In genomic region chr16:29775742-29776408, GRCh38 we compare ENCODE assay signal across 13 cellular contexts. TPM values are rescaled to one million over a fixed set of nuclear protein-coding genes. Genes with fewer than 3 reads are reported as not detected.
DNase-seq lines count a peak whose midpoint lies in the region; ATAC-seq and TF ChIP-seq lines count a peak whose summit lies in the region.
"Had no signal": no experiment of that assay in that cellular context is flagged by ENCODE, and none has a peak within 500 bp of the region (broad histone marks: within the 10 kb centered on the region; RNA-seq: fewer than 3 reads in every experiment).

No MANE protein-coding gene starts in this region.

- H3K9me3 Mint-ChIP-seq in progenitor cell of endocrine pancreas (ENCODE audit: low read depth), result no peaks in the 10 kb centered on the region
- H3K9me3 Mint-ChIP-seq: activated T-cell treated with anti-CD3 and anti-CD28 coated beads, Interleukin-2, amount 50 U/mL, for 4 hours had no signal

- H3K9me3 ChIP-seq in fibroblast of lung (ENCODE audit: control insufficient read depth, insufficient read depth, low read depth, low read length), result no peaks in the 10 kb centered on the region
- H3K9me3 ChIP-seq: SJSA1 had no signal

- H3K27ac ChIP-seq in fibroblast of lung (ENCODE audit: insufficient read depth, low read length), result no peak overlapping the region
- H3K27ac ChIP-seq in coronary artery, result no peak overlapping the region
- H3K27ac ChIP-seq: SJSA1 had no signal

- H3K79me2 ChIP-seq in fibroblast of lung (ENCODE audit: control insufficient read depth, insufficient read depth, low read length), result no peaks in the 10 kb centered on the region

- no peak overlapping the region for H2AFZ ChIP-seq in fibroblast of lung (ENCODE audit: low read length)

- no peak for TF ChIP-seq CTCF in fibroblast of lung (conservative IDR thresholded peaks at IDR 0.05 in 1 of 2, IDR thresholded peaks at IDR 0.05 in 1 of 2; ENCODE audit: low read depth in 1 of 2, low read length in 2 of 2)
- no peak for TF ChIP-seq CTCF in progenitor cell of endocrine pancreas (IDR thresholded peaks at IDR 0.05; ENCODE audit: unreplicated experiment)
- no peak for TF ChIP-seq CTCF in coronary artery (IDR thresholded peaks at IDR 0.05)

- H3K4me3 Mint-ChIP-seq in progenitor cell of endocrine pancreas (ENCODE audit: low read depth), result no peak overlapping the region
- H3K4me3 Mint-ChIP-seq: activated T-cell treated with anti-CD3 and anti-CD28 coated beads, Interleukin-2, amount 50 U/mL, for 4 hours had no signal

- H3K4me2 ChIP-seq in fibroblast of lung (ENCODE audit: extremely low read depth, insufficient read depth, low read length), result no peak overlapping the region

- peak overlapping the region; percentile 71 for H3K27ac Mint-ChIP-seq in progenitor cell of endocrine pancreas

- H3K4me1 Mint-ChIP-seq in progenitor cell of endocrine pancreas (ENCODE audit: low read depth), result peaks cover 12% of the 10 kb centered on the region

- peak; percentile 21 to 59 for DNase-seq in NCI-H524 (lab: John Stamatoyannopoulos, UW)
- DNase-seq in NCI-H524 treated with DMSO at 0.1 percent for 48 hours (lab: John Stamatoyannopoulos, UW), result no peak
- peak; percentile 50 for DNase-seq in NCI-H446 treated with DMSO at 0.1 percent for 48 hours (lab: John Stamatoyannopoulos, UW)
- peak; percentile 48 to 62 for DNase-seq in fibroblast of lung (ENCODE audit: low read depth in 2 of 2)
- no peak for DNase-seq in progenitor cell of endocrine pancreas (ENCODE audit: low spot score, unreplicated experiment)
- DNase-seq in RPMI8226, result no peak
- DNase-seq in coronary artery (ENCODE audit: low spot score), result no peak
- DNase-seq: activated CD4-positive, CD25-positive, alpha-beta regulatory T cell treated with anti-CD3 and anti-CD28 coated beads, Interleukin-2, amount 50 U/mL, for 72 hours; activated T-cell treated with anti-CD3 and anti-CD28 coated beads, Interleukin-2, amount 50 U/mL, for 4 hours; NCI-H1092; trophoblast cell had no signal

- H3K27me3 Mint-ChIP-seq in progenitor cell of endocrine pancreas, result peaks cover 2% of the 10 kb centered on the region

- H3K9ac ChIP-seq in fibroblast of lung (ENCODE audit: insufficient read depth, low read length), result no peak overlapping the region

- no peaks in the 10 kb centered on the region for H3K36me3 Mint-ChIP-seq in progenitor cell of endocrine pancreas (ENCODE audit: insufficient read depth)

- no peaks in the 10 kb centered on the region for H3K36me3 ChIP-seq in fibroblast of lung (ENCODE audit: control insufficient read depth, insufficient read depth, low read length)
- H3K36me3 ChIP-seq: SJSA1 had no signal

- H3K4me3 ChIP-seq in fibroblast of lung (replicated peaks in 1 of 4; ENCODE audit: control extremely low read depth in 1 of 4, insufficient read depth in 1 of 4, low read depth in 3 of 4, low read length in 4 of 4) (no peak overlapping the region), coronary artery (no peak overlapping the region)
- H3K4me3 ChIP-seq: SJSA1 had no signal

- H3K4me1 ChIP-seq in fibroblast of lung (ENCODE audit: control insufficient read depth, extremely low read depth, insufficient read depth, low read length), result no peaks in the 10 kb centered on the region

- no peak for ATAC-seq in HG03108 (IDR thresholded peaks at IDR 0.05; ENCODE audit: unreplicated experiment)
- ATAC-seq: activated T-cell treated with anti-CD3 and anti-CD28 coated beads, Interleukin-2, amount 50 U/mL, for 4 hours had no signal

- H4K20me1 ChIP-seq in fibroblast of lung (ENCODE audit: control insufficient read depth, extremely low read depth, insufficient read depth, low read length), result no peaks in the 10 kb centered on the region

- H3K27me3 ChIP-seq in fibroblast of lung (ENCODE audit: control insufficient read depth, insufficient read depth, low read length), result peaks cover 17% of the 10 kb centered on the region
- H3K27me3 ChIP-seq: SJSA1 had no signal

RNA-seq across cellular contexts. Expression of gene ZG16, which starts 2.2 kb away (rescaled TPM):
- not detected in 2 replicates for total RNA-seq in fibroblast of lung
- polyA plus RNA-seq in fibroblast of lung, result not detected in 2 replicates
- polyA plus RNA-seq in fibroblast of lung (2012), result not detected in 2 replicates
- polyA minus RNA-seq in fibroblast of lung (ENCODE audit: low replicate concordance), result not detected in 2 replicates
- total RNA-seq in progenitor cell of endocrine pancreas, result not detected in 2 replicates
- total RNA-seq: SJSA1 had no signal

RNA-seq across cellular contexts. Expression of gene KIF22, which starts 14.7 kb away (rescaled TPM):
- total RNA-seq in fibroblast of lung (4.4 and 17.7 TPM in 2 replicates), progenitor cell of endocrine pancreas (78.4 and 79.8 TPM in 2 replicates)
- polyA plus RNA-seq in fibroblast of lung, result 12.3 and 43.3 TPM in 2 replicates
- 15.3 and 41.2 TPM in 2 replicates for polyA plus RNA-seq in fibroblast of lung (2012)
- 24.0 and 72.1 TPM in 2 replicates for polyA minus RNA-seq in fibroblast of lung (ENCODE audit: low replicate concordance)

RNA-seq across cellular contexts. Expression of gene C16orf54, which starts 30.1 kb away (rescaled TPM):
- total RNA-seq in fibroblast of lung, result not detected in 2 replicates
- polyA plus RNA-seq in fibroblast of lung, result not detected in 2 replicates
- not detected in 2 replicates for polyA plus RNA-seq in fibroblast of lung (2012)
- not detected in 2 replicates for polyA minus RNA-seq in fibroblast of lung (ENCODE audit: low replicate concordance)
- total RNA-seq in progenitor cell of endocrine pancreas, result 0.17 and 0.38 TPM in 2 replicates
- total RNA-seq: SJSA1 had no signal

RNA-seq across cellular contexts. Expression of gene MAZ, which starts 30.5 kb away (rescaled TPM):
- total RNA-seq in fibroblast of lung, result 131 and 136 TPM in 2 replicates
- 68.1 and 96.6 TPM in 2 replicates for polyA plus RNA-seq in fibroblast of lung
- 153 and 184 TPM in 2 replicates for polyA plus RNA-seq in fibroblast of lung (2012)
- 269 and 515 TPM in 2 replicates for polyA minus RNA-seq in fibroblast of lung (ENCODE audit: low replicate concordance)
- total RNA-seq in progenitor cell of endocrine pancreas, result 345 and 347 TPM in 2 replicates

RNA-seq across cellular contexts. Expression of gene PRRT2, which starts 36.1 kb away (rescaled TPM):
- total RNA-seq in fibroblast of lung, result 2.1 TPM in 2 replicates
- 1.3 and 2.9 TPM in 2 replicates for polyA plus RNA-seq in fibroblast of lung
- polyA plus RNA-seq in fibroblast of lung (2012), result 1.9 and 3.1 TPM in 2 replicates
- polyA minus RNA-seq in fibroblast of lung (ENCODE audit: low replicate concordance), result 5.5 and 5.9 TPM in 2 replicates
- total RNA-seq in progenitor cell of endocrine pancreas, result 1.4 and 2.4 TPM in 2 replicates

Comparison
In these comparisons a context has a peak if more than half of its experiments do, and no peak if none do; other contexts are left out.
1. DNase-seq: peak in NCI-H524 (2 of 2), NCI-H446 treated with DMSO at 0.1 percent for 48 hours (single experiment) and fibroblast of lung (2 of 2); none in NCI-H524 treated with DMSO at 0.1 percent for 48 hours (single experiment), progenitor cell of endocrine pancreas (single experiment), RPMI8226 (single experiment) and coronary artery (single experiment).